ENCODE assay signal across 10 cellular contexts in the genomic region with DNA sequence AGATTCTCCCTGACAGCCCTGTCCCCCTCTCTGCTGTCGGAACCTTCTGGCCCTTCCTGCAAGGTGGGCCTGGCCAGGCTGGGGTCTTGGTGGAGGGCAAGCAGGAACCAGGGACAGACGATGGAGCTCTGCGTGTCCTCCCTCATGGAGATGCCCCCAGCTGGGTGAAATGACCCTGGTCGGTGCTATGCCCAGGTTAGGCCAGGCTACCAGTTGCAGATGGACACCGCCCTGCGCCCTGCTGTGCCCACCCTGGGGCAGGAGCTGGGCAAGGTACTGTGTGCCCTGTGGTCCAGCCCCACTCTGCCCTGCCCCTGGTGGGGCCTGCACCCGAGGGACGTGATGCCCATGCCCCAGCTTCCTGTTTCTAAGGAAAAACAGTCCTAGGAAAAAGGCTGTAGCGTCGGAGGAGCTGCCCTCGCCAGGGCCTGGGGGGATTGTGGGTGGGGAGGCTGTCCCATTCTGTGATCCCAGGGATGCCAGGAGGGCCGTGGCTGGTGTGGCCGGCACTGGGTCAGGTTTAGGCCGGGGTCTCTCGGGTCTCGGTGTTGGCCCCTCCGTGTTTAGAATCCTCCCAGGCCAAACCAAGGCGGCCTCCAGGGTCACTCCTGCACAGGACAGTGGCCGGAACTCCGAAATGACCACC.
DNase-seq lines count a peak whose midpoint lies in the region; ATAC-seq, FAIRE-seq and TF ChIP-seq lines count a peak whose summit lies in the region.
"Had no signal": no experiment of that assay in that cellular context is flagged by ENCODE, and none has a peak within 500 bp of the region (broad histone marks: within the 10 kb centered on the region; RNA-seq: fewer than 3 reads in every experiment).

No MANE protein-coding gene starts in this region.

- H3K4me3 Mint-ChIP-seq in naive thymus-derived CD8-positive, alpha-beta T cell: peak overlapping the region in 9 of 10 donors; percentile 2 to 83 (median 39)

- peaks cover 34% of the 10 kb centered on the region for H3K4me1 ChIP-seq in ACC112 (ENCODE audit: control insufficient read depth, insufficient read depth, low read length, unreplicated experiment)
- peaks cover 14% of the 10 kb centered on the region for H3K4me1 ChIP-seq in OCI-LY3 (ENCODE audit: low read length)
- H3K4me1 ChIP-seq in H1 (replicated peaks in 1 of 4; ENCODE audit: control insufficient read depth in 3 of 4, insufficient read depth in 4 of 4, low read length in 3 of 4): peaks cover 7 to 43% (median 30%) of the 10 kb centered on the region in 4 experiments

- no peak overlapping the region for H3K56ac ChIP-seq in H1 (replicated peaks; ENCODE audit: insufficient read length, low read depth, low read length)

- no peaks in the 10 kb centered on the region for H3K9me3 Mint-ChIP-seq in naive thymus-derived CD8-positive, alpha-beta T cell

- CTCF ChIA-PET in H1 (lab: Charles Lee; ENCODE audit: partially characterized antibody): interaction anchor here (0.8 to 4.2 kb wide), 5 partner anchors 10 to 119 kb away, joined by 3 to 22 read pairs (median 5); a partner anchor contains a TSS

- no peaks in the 10 kb centered on the region for H3K9me3 ChIP-seq in OCI-LY3 (ENCODE audit: insufficient read depth, low read length)
- no peaks in the 10 kb centered on the region for H3K9me3 ChIP-seq in H1 (ENCODE audit: insufficient read depth in 2 of 2, low read depth in 1 of 2, low read length in 1 of 2)

- 0 out of 2 replicates have a peak, but pooled peaks cover 2% of the 10 kb centered on the region for H3K36me3 ChIP-seq in ACC112 (ENCODE audit: insufficient read depth, low read length)
- no peaks in the 10 kb centered on the region for H3K36me3 ChIP-seq in OCI-LY3 (replicated peaks; ENCODE audit: low read depth, low read length)
- H3K36me3 ChIP-seq in H1 (ENCODE audit: control insufficient read depth in 2 of 4, insufficient read depth in 4 of 4, low read length in 3 of 4): peaks cover 0 to 4% (median 1%) of the 10 kb centered on the region in 4 experiments; a peak in 2 of 8 replicates

- H3K4me1 Mint-ChIP-seq in naive thymus-derived CD8-positive, alpha-beta T cell: peaks cover 4 to 49% (median 26%) of the 10 kb centered on the region in 4 donors

- FAIRE-seq in H1 (lab: Jason Lieb, UNC): no peak

- TF ChIP-seq POLR2A in H1 (IDR thresholded peaks at IDR 0.05; ENCODE audit: control extremely low read depth in 1 of 2, low read depth in 2 of 2, low read length in 2 of 2): no peak

- H3K4ac ChIP-seq in H1 (replicated peaks; ENCODE audit: insufficient read length, low read depth, low read length): peak overlapping the region; percentile 99

- H2BK20ac ChIP-seq in H1 (ENCODE audit: low read length): no peak overlapping the region

- H4K91ac ChIP-seq in H1 (replicated peaks; ENCODE audit: insufficient read length, low read length): peak overlapping the region; percentile 97

- H2BK15ac ChIP-seq in H1 (ENCODE audit: low read length): peak overlapping the region; percentile 81; the same call in 1 of the 2 replicates

- H3K14ac ChIP-seq in H1 (ENCODE audit: insufficient read length): no peak overlapping the region

- peak overlapping the region; percentile 71 for H3K4me3 ChIP-seq in ACC112 (ENCODE audit: low read depth, low read length)
- H3K4me3 ChIP-seq in OCI-LY3 (ENCODE audit: low read length): peak overlapping the region; percentile 78
- H3K4me3 ChIP-seq in H1 (ENCODE audit: extremely low read depth in 1 of 4, insufficient read depth in 2 of 4, low read depth in 3 of 4, low read length in 4 of 4): peak overlapping the region in 2 of 4 experiments; percentile 36 to 52; a peak in 4 of 8 replicates

- peak overlapping the region in 9 of 10 donors; percentile 56 to 95 (median 78) for H3K27ac Mint-ChIP-seq in naive thymus-derived CD8-positive, alpha-beta T cell

- DNase-seq in H1 (ENCODE audit: low read depth in 1 of 2, low spot score in 2 of 2) (no peak), NCI-H748 treated with DMSO at 0.1 percent for 48 hours (lab: John Stamatoyannopoulos, UW) (no peak), Kasumi-1 (lab: John Stamatoyannopoulos, UW) (no peak)
- DNase-seq in naive thymus-derived CD8-positive, alpha-beta T cell: no peak
- DNase-seq: hippocampal formation, NCI-H146 had no signal

- TF ChIP-seq RAD21 in H1 (IDR thresholded peaks at IDR 0.05 in 1 of 2, conservative IDR thresholded peaks at IDR 0.05 in 1 of 2; ENCODE audit: low read depth in 2 of 2, low read length in 2 of 2): no peak

- H2AFZ ChIP-seq in ACC112 (ENCODE audit: low read length, unreplicated experiment): no peak overlapping the region
- no peak overlapping the region for H2AFZ ChIP-seq in OCI-LY3 (ENCODE audit: low read depth, low read length)
- no peak overlapping the region for H2AFZ ChIP-seq in H1 (ENCODE audit: low read length)

- 64% methylated on average over 20 of the region's 20 CpGs; no CpG with 5 or more reads in 1 of the 2 experiments for WGBS in H1 (ENCODE audit: extremely low coverage in 1 of 2, insufficient coverage in 1 of 2, insufficient read length in 1 of 2, insufficient replicate concordance in 2 of 2, low coverage in 1 of 2, low lambda C conversion rate in 2 of 2, missing lambda C conversion rate in 1 of 2), 2 experiments

- TF ChIP-seq CTCF in OCI-LY3 (IDR thresholded peaks at IDR 0.05; ENCODE audit: low read depth, low read length): no peak
- TF ChIP-seq CTCF in H1 (IDR thresholded peaks at IDR 0.05; ENCODE audit: control extremely low read depth in 1 of 3, insufficient read depth in 1 of 3, low read depth in 1 of 3, low read length in 3 of 3): no peak

- H3K27me3 Mint-ChIP-seq in naive thymus-derived CD8-positive, alpha-beta T cell: no peaks in the 10 kb centered on the region

- no peak overlapping the region for H3K23ac ChIP-seq in H1 (ENCODE audit: insufficient read length)

- H3K79me1 ChIP-seq in H1 (ENCODE audit: low read depth, low read length): peaks cover 3% of the 10 kb centered on the region; the same call in 1 of the 2 replicates

- peak overlapping the region; percentile 59; the same call in 1 of the 2 replicates for H3K9ac ChIP-seq in OCI-LY3 (ENCODE audit: low read length)
- peak overlapping the region in 2 of 4 experiments; percentile 31 to 48; a peak in 5 of 7 replicates for H3K9ac ChIP-seq in H1 (replicated peaks in 1 of 4; ENCODE audit: extremely low read depth in 1 of 4, low read depth in 3 of 4, low read length in 3 of 4)

- POLR2A ChIA-PET in H1 (lab: Charles Lee; ENCODE audit: partially characterized antibody): interaction anchor here (0.9 to 1.4 kb wide), 4 partner anchors 9 to 119 kb away, joined by 3 to 7 read pairs (median 4); no protein-coding TSS in a partner anchor
- POLR2A ChIA-PET in naive thymus-derived CD8-positive, alpha-beta T cell (lab: Charles Lee): interaction anchor here (1.1 to 9.4 kb wide), 7 partner anchors 14 to 124 kb away, joined by 3 to 112 read pairs (median 22); a partner anchor contains a TSS

- H3K27ac ChIP-seq in ACC112 (ENCODE audit: low read depth, low read length) (peak overlapping the region; percentile 28), OCI-LY3 (ENCODE audit: low read length) (no peak overlapping the region), H1 (ENCODE audit: low read depth, low read length) (peak overlapping the region; percentile 56; the same call in 1 of the 2 replicates)

- H2AK5ac ChIP-seq in H1 (ENCODE audit: low read depth, low read length): peak overlapping the region; percentile 77; the same call in 1 of the 2 replicates

- H2BK12ac ChIP-seq in H1 (ENCODE audit: low read depth, low read length): peak overlapping the region; percentile 87; the same call in 1 of the 2 replicates

- peak overlapping the region; percentile 64 for H2BK120ac ChIP-seq in H1 (replicated peaks; ENCODE audit: low read depth, low read length)

- peaks cover 0 to 4% (median 0%) of the 10 kb centered on the region in 3 donors for H3K36me3 Mint-ChIP-seq in naive thymus-derived CD8-positive, alpha-beta T cell

- H3K18ac ChIP-seq in H1 (ENCODE audit: extremely low read depth, low read length): peak overlapping the region; percentile 48

- H3K27me3 ChIP-seq in ACC112 (ENCODE audit: insufficient read depth, low read length): no peaks in the 10 kb centered on the region
- no peaks in the 10 kb centered on the region for H3K27me3 ChIP-seq in OCI-LY3 (ENCODE audit: low read depth, low read length)
- H3K27me3 ChIP-seq in H1 (replicated peaks in 1 of 4; ENCODE audit: control insufficient read depth in 3 of 4, extremely low read depth in 1 of 4, insufficient read depth in 3 of 4, low read length in 3 of 4): no peaks in the 10 kb centered on the region

- H4K5ac ChIP-seq in H1 (ENCODE audit: insufficient read length, low read depth, low read length): peak overlapping the region; percentile 71

- H4K20me1 ChIP-seq in OCI-LY3 (ENCODE audit: insufficient read depth, low read length) (no peaks in the 10 kb centered on the region), H1 (replicated peaks in 1 of 2; ENCODE audit: control insufficient read depth in 1 of 2, insufficient read depth in 2 of 2, low read length in 2 of 2) (peaks cover 2 to 4% of the 10 kb centered on the region in 2 experiments)

- no peak for ATAC-seq in naive thymus-derived CD8-positive, alpha-beta T cell
- ATAC-seq in HG02884 (IDR thresholded peaks at IDR 0.05; ENCODE audit: unreplicated experiment) (no peak), GM18870 (IDR thresholded peaks at IDR 0.05; ENCODE audit: unreplicated experiment) (no peak)

- no peak for TF ChIP-seq EP300 in H1 (IDR thresholded peaks at IDR 0.05; ENCODE audit: borderline replicate concordance in 1 of 2, low read depth in 2 of 2, low read length in 2 of 2)

- peak overlapping the region; percentile 90 for H2BK5ac ChIP-seq in H1 (ENCODE audit: low read depth, low read length)

- H3K79me2 ChIP-seq in ACC112 (ENCODE audit: control insufficient read depth, insufficient read depth, low read length, unreplicated experiment): no peaks in the 10 kb centered on the region
- no peaks in the 10 kb centered on the region for H3K79me2 ChIP-seq in OCI-LY3 (ENCODE audit: low read length)
- no peaks in the 10 kb centered on the region for H3K79me2 ChIP-seq in H1 (ENCODE audit: control insufficient read depth in 1 of 2, insufficient read depth in 2 of 2, low read length in 2 of 2)

- H3K4me2 ChIP-seq in OCI-LY3 (ENCODE audit: low read length) (peak overlapping the region; percentile 80), H1 (ENCODE audit: insufficient read depth in 1 of 2, low read depth in 2 of 2, low read length in 2 of 2) (peak overlapping the region; percentile 61 to 63; a peak in 3 of 4 replicates)

- peak overlapping the region; percentile 73; the same call in 1 of the 2 replicates for H4K8ac ChIP-seq in H1 (ENCODE audit: extremely low read depth, insufficient read depth, low read length)

- H3K23me2 ChIP-seq in H1 (ENCODE audit: low read depth, low read length): no peaks in the 10 kb centered on the region; the same call in 1 of the 2 replicates
